Comparison of ENCODE assay signal across 12 cellular contexts in genomic region chr10:32348297-32349198, GRCh38. TPM values are rescaled to one million over a fixed set of nuclear protein-coding genes. Genes with fewer than 3 reads are reported as not detected.
DNase-seq lines count a peak whose midpoint lies in the region; ATAC-seq and TF ChIP-seq lines count a peak whose summit lies in the region.
"Had no signal": no experiment of that assay in that cellular context is flagged by ENCODE, and none has a peak within 500 bp of the region (broad histone marks: within the 10 kb centered on the region; RNA-seq: fewer than 3 reads in every experiment).

No MANE protein-coding gene starts in this region.

- H3K23ac ChIP-seq in IMR-90 (ENCODE audit: low read depth, low read length), result no peak overlapping the region

- dilution Hi-C loops in IMR-90 (cut with HindIII; ENCODE audit: low sequenced_read_pairs, unreplicated experiment) (no loop called here), mammary epithelial cell (cut with HindIII; ENCODE audit: low sequenced_read_pairs) (loop anchor here (5.0 kb wide), 1 partner anchor 66 kb away; no protein-coding TSS in a partner anchor)

- intact Hi-C loops in CD8-positive, alpha-beta T cell (cut with DNase I, micrococcal nuclease), result loop anchor here (5.0 to 10.0 kb wide), 8 partner anchors 51 to 606 kb away; partner anchors contain the start of genes ARHGAP12 (in 2 of the 2), ITGB1 (in 1 of the 2) and KIF5B (in 1 of the 2)
- intact Hi-C loops in IMR-90 (cut with micrococcal nuclease), result loop anchor here (5.0 to 10.0 kb wide), 2 partner anchors 76 to 656 kb away; no protein-coding TSS in a partner anchor
- intact Hi-C loops in mammary epithelial cell (cut with micrococcal nuclease), result loop anchor here (5.0 to 10.0 kb wide), 2 partner anchors 291 to 484 kb away; partner anchors contain the start of gene KIF5B

- no peak overlapping the region for H2BK5ac ChIP-seq in IMR-90 (ENCODE audit: low read depth, low read length, poor library complexity, severe bottlenecking)

- H2AFZ ChIP-seq in IMR-90 (replicated peaks; ENCODE audit: low read length, poor library complexity) (no peak overlapping the region), mammary epithelial cell (ENCODE audit: low read depth, low read length) (peak overlapping the region; percentile 69)

- H3K27me3 Mint-ChIP-seq in CD8-positive, alpha-beta T cell (ENCODE audit: low read depth), result no peaks in the 10 kb centered on the region
- H3K27me3 Mint-ChIP-seq in nephron progenitor cell (ENCODE audit: low read depth, poor library complexity), result peaks cover 2% of the 10 kb centered on the region

- H4K91ac ChIP-seq in IMR-90 (ENCODE audit: insufficient read depth, low read depth, low read length), result no peak overlapping the region

- no peak for TF ChIP-seq RAD21 in IMR-90 (IDR thresholded peaks at IDR 0.05; ENCODE audit: low read length)

- H3K27ac Mint-ChIP-seq in CD8-positive, alpha-beta T cell, result peak overlapping the region; percentile 79
- peak overlapping the region; percentile 37 for H3K27ac Mint-ChIP-seq in nephron progenitor cell

- no peak overlapping the region for H4K5ac ChIP-seq in IMR-90 (ENCODE audit: low read depth, low read length)

- no peak overlapping the region for H2BK15ac ChIP-seq in IMR-90 (ENCODE audit: low read depth, low read length)

- H3K79me1 ChIP-seq in IMR-90 (ENCODE audit: low read depth in 1 of 2, low read length in 2 of 2), result peaks cover 25 to 38% of the 10 kb centered on the region in 2 experiments; a peak in 3 of 4 replicates

- H3K9me1 ChIP-seq in IMR-90 (ENCODE audit: insufficient read depth, low read length), result no peaks in the 10 kb centered on the region

- H3K56ac ChIP-seq in IMR-90 (ENCODE audit: extremely low read depth, insufficient read depth, low read length), result no peak overlapping the region

- H3K4me1 ChIP-seq in CD8-positive, alpha-beta T cell (ENCODE audit: insufficient read depth, low read length), result peaks cover 43% of the 10 kb centered on the region
- H3K4me1 ChIP-seq in IMR-90 (ENCODE audit: control insufficient read depth, insufficient read depth, low read length), result peaks cover 5% of the 10 kb centered on the region
- H3K4me1 ChIP-seq in mammary epithelial cell (ENCODE audit: insufficient read depth, low read length), result peaks cover 29% of the 10 kb centered on the region

- no peak for TF ChIP-seq POLR2A in IMR-90 (IDR thresholded peaks at IDR 0.05; ENCODE audit: low read depth, low read length)

- peak overlapping the region; percentile 51 for H2AK9ac ChIP-seq in IMR-90 (replicated peaks; ENCODE audit: low read depth, low read length, poor library complexity)

- no peak for ATAC-seq in CD8-positive, alpha-beta T cell
- ATAC-seq in IMR-90 (ENCODE audit: low read depth) (no peak), GM21526 (IDR thresholded peaks at IDR 0.05; ENCODE audit: low FRiP score, unreplicated experiment) (no peak), GM18858 (IDR thresholded peaks at IDR 0.05; ENCODE audit: unreplicated experiment) (no peak)
- ATAC-seq: activated CD4-positive, CD25-positive, alpha-beta regulatory T cell treated with anti-CD3 and anti-CD28 coated beads, Interleukin-2, amount 50 U/mL, for 24 hours had no signal

- no peak for TF ChIP-seq CTCF in CD8-positive, alpha-beta T cell (IDR thresholded peaks at IDR 0.05)
- no peak for TF ChIP-seq CTCF in IMR-90 (conservative IDR thresholded peaks at IDR 0.05; ENCODE audit: low read depth, low read length)
- no peak for TF ChIP-seq CTCF in mammary epithelial cell (conservative IDR thresholded peaks at IDR 0.05 in 1 of 2, IDR thresholded peaks at IDR 0.05 in 1 of 2; ENCODE audit: extremely low read depth in 1 of 2, insufficient read depth in 1 of 2, low read depth in 1 of 2, low read length in 2 of 2)
- TF ChIP-seq CTCF in nephron progenitor cell (IDR thresholded peaks at IDR 0.05), result no peak

- in situ Hi-C loops in IMR-90 (cut with MboI; ENCODE audit: low sequenced_read_pairs) (no loop called here), mammary epithelial cell (cut with MboI; ENCODE audit: low sequenced_read_pairs in 2 of 2) (loop anchor here (10.0 to 25.0 kb wide), 3 partner anchors 94 to 311 kb away; partner anchors contain the start of gene KIF5B (in 1 of the 2))

- H3K4me1 Mint-ChIP-seq in CD8-positive, alpha-beta T cell (ENCODE audit: low read depth), result peaks cover 65% of the 10 kb centered on the region
- H3K4me1 Mint-ChIP-seq in nephron progenitor cell, result peaks cover 52% of the 10 kb centered on the region

- H3K4me2 ChIP-seq in IMR-90 (ENCODE audit: low read depth, low read length), result no peak overlapping the region
- peak overlapping the region; percentile 83 for H3K4me2 ChIP-seq in mammary epithelial cell (ENCODE audit: insufficient read depth, low read depth, low read length)

- H3K4me3 Mint-ChIP-seq in CD8-positive, alpha-beta T cell, result peak overlapping the region; percentile 73
- peak overlapping the region; percentile 73 for H3K4me3 Mint-ChIP-seq in nephron progenitor cell

- H3K18ac ChIP-seq in IMR-90 (ENCODE audit: low read depth, low read length), result no peak overlapping the region

- H3K27me3 ChIP-seq in CD8-positive, alpha-beta T cell (ENCODE audit: insufficient read depth, low read length), result no peaks in the 10 kb centered on the region
- H3K27me3 ChIP-seq in IMR-90 (ENCODE audit: control insufficient read depth, insufficient read depth, low read length) (no peaks in the 10 kb centered on the region), mammary epithelial cell (ENCODE audit: insufficient read depth, low read length) (no peaks in the 10 kb centered on the region)
- H3K27me3 ChIP-seq: transverse colon had no signal

- H3K79me2 ChIP-seq in mammary epithelial cell (ENCODE audit: insufficient read depth, low read length), result peaks cover 32% of the 10 kb centered on the region

- H3K27ac ChIP-seq in CD8-positive, alpha-beta T cell (ENCODE audit: low read depth, low read length), result no peak overlapping the region
- H3K27ac ChIP-seq in IMR-90 (ENCODE audit: insufficient read depth, low read length) (no peak overlapping the region), mammary epithelial cell (ENCODE audit: insufficient read depth, low read depth, low read length) (no peak overlapping the region)

- H3K9ac ChIP-seq in IMR-90 (ENCODE audit: low read depth, low read length), result no peak overlapping the region
- no peak overlapping the region for H3K9ac ChIP-seq in mammary epithelial cell (ENCODE audit: insufficient read depth, low read length)

- no peaks in the 10 kb centered on the region for H3K9me3 Mint-ChIP-seq in CD8-positive, alpha-beta T cell
- peaks cover 11% of the 10 kb centered on the region for H3K9me3 Mint-ChIP-seq in nephron progenitor cell

- no peak overlapping the region for H3K14ac ChIP-seq in IMR-90 (replicated peaks; ENCODE audit: low read depth, low read length)

- no peak overlapping the region for H3K4ac ChIP-seq in IMR-90 (ENCODE audit: low read depth, low read length)

- no TSS peak for BruUV-seq in IMR-90 (replicated peaks; lab: Mats Ljungman, UMichigan)
- no TSS peak for BruUV-seq in mammary epithelial cell (replicated peaks; lab: Mats Ljungman, UMichigan)

- CTCF ChIA-PET in CD8-positive, alpha-beta T cell (lab: Charles Lee), result interaction anchor here (1.0 to 3.2 kb wide), 6 partner anchors 15 to 97 kb away, joined by 3 to 14 read pairs (median 6); no protein-coding TSS in a partner anchor
- CTCF ChIA-PET in IMR-90 (lab: Yijun Ruan, JAX) (no interaction called here), mammary epithelial cell (lab: Charles Lee; ENCODE audit: low non-redundant PET) (interaction anchor here (0.6 kb wide), 1 partner anchor 74 kb away, joined by 3 read pairs; no protein-coding TSS in a partner anchor)

- 90% methylated on average over 11 of the region's 18 CpGs; no CpG with 5 or more reads in 1 of the 2 experiments for WGBS in IMR-90 (ENCODE audit: extremely low coverage in 2 of 2, insufficient read length in 1 of 2), 2 experiments
- WGBS in mammary epithelial cell (ENCODE audit: low coverage, missing lambda C conversion rate), result 45% methylated on average over 18 of the region's 18 CpGs

- H3K36me3 ChIP-seq in CD8-positive, alpha-beta T cell (ENCODE audit: insufficient read depth, low read length), result no peaks in the 10 kb centered on the region
- H3K36me3 ChIP-seq in IMR-90 (ENCODE audit: control insufficient read depth, insufficient read depth, low read length) (no peaks in the 10 kb centered on the region), mammary epithelial cell (ENCODE audit: insufficient read depth, low read length) (peaks cover 4% of the 10 kb centered on the region)
- H3K36me3 ChIP-seq: transverse colon had no signal

- H4K8ac ChIP-seq in IMR-90 (ENCODE audit: low read depth in 2 of 2, low read length in 2 of 2), result no peak overlapping the region

- no peak overlapping the region for H3K4me3 ChIP-seq in CD8-positive, alpha-beta T cell (ENCODE audit: low read depth, low read length)
- H3K4me3 ChIP-seq in IMR-90 (ENCODE audit: insufficient read depth, low read depth, low read length) (no peak overlapping the region), mammary epithelial cell (replicated peaks in 1 of 3; ENCODE audit: insufficient read depth in 1 of 3, low read depth in 2 of 3, low read length in 3 of 3) (no peak overlapping the region)

- DNase-seq in CD8-positive, alpha-beta T cell, result no peak
- DNase-seq in IMR-90 (no peak), mammary epithelial cell (no peak), nephron progenitor cell (no peak), Kasumi-1 (lab: John Stamatoyannopoulos, UW) (no peak)
- DNase-seq in stimulated activated CD4-positive, alpha-beta T cell treated with anti-CD3 and anti-CD28 coated beads, Interleukin-1b, Interleukin-23, amount 100 ng/mL, for 48 hours, result no peak
- DNase-seq: NCI-H524, small intestine, transverse colon had no signal

- H4K20me1 ChIP-seq in IMR-90 (ENCODE audit: insufficient read depth, low read length) (peaks cover 24% of the 10 kb centered on the region), mammary epithelial cell (ENCODE audit: insufficient read depth, low read length) (no peaks in the 10 kb centered on the region)

- H2BK120ac ChIP-seq in IMR-90 (ENCODE audit: low read depth, low read length), result no peak overlapping the region

- POLR2A ChIA-PET in CD8-positive, alpha-beta T cell (lab: Charles Lee), result interaction anchor here (0.7 to 4.0 kb wide), 11 partner anchors 8 to 97 kb away, joined by 3 to 41 read pairs (median 4); partner anchors contain the start of gene CCDC7
- POLR2A ChIA-PET in IMR-90 (lab: Charles Lee; ENCODE audit: unreplicated experiment), result interaction anchor here (0.6 kb wide), 1 partner anchor 464 kb away, joined by 4 read pairs; no protein-coding TSS in a partner anchor

- H3K36me3 Mint-ChIP-seq in CD8-positive, alpha-beta T cell, result peaks cover 27% of the 10 kb centered on the region
- H3K36me3 Mint-ChIP-seq in nephron progenitor cell (ENCODE audit: low read depth), result peaks cover 34% of the 10 kb centered on the region

- no peak overlapping the region for H2BK20ac ChIP-seq in IMR-90 (ENCODE audit: low read depth, low read length)

- H3K9me3 ChIP-seq in CD8-positive, alpha-beta T cell (ENCODE audit: low read length), result no peaks in the 10 kb centered on the region
- H3K9me3 ChIP-seq in IMR-90 (ENCODE audit: control insufficient read depth, insufficient read depth, low read length) (no peaks in the 10 kb centered on the region), mammary epithelial cell (replicated peaks; ENCODE audit: insufficient read depth, low read length) (no peaks in the 10 kb centered on the region)
- H3K9me3 ChIP-seq: transverse colon had no signal

- no peak overlapping the region for H2AK5ac ChIP-seq in IMR-90 (ENCODE audit: low read depth, low read length)

RNA-seq across cellular contexts. Expression of gene EPC1, which starts 1.6 kb away (rescaled TPM):
- 100 to 1,000 TPM; 205 TPM for total RNA-seq in CD8-positive, alpha-beta T cell
- 19.7 and 21.9 TPM in 2 replicates for total RNA-seq in IMR-90 (2012; rRNA removed)
- 20.8 and 23.5 TPM in 2 replicates for polyA plus RNA-seq in IMR-90 (2012; rRNA removed)
- 8.8 and 15.4 TPM in 2 replicates for polyA plus RNA-seq in IMR-90 (2012; cell fraction: cytosol; rRNA removed)
- 32.6 and 102 TPM in 2 replicates for polyA plus RNA-seq in IMR-90 (2012; cell fraction: nucleus; rRNA removed; ENCODE audit: low replicate concordance)
- 10 to 100 TPM; 22.9 to 24.5 TPM for total RNA-seq in mammary epithelial cell
- 16.3 TPM for polyA plus RNA-seq in mammary epithelial cell
- 33.0 TPM for polyA minus RNA-seq in mammary epithelial cell
